In genomic region chr2:47984041-47984440, GRCh38 we compare ENCODE assay signal across 16 cellular contexts.
DNase-seq lines count a peak whose midpoint lies in the region; ATAC-seq, FAIRE-seq and TF ChIP-seq lines count a peak whose summit lies in the region.
"Had no signal": no experiment of that assay in that cellular context is flagged by ENCODE, and none has a peak within 500 bp of the region (broad histone marks: within the 10 kb centered on the region; RNA-seq: fewer than 3 reads in every experiment).

No MANE protein-coding gene starts in this region.

- no peaks in the 10 kb centered on the region for H3K9me3 ChIP-seq in upper lobe of right lung

- no peak for TF ChIP-seq CTCF in upper lobe of right lung (IDR thresholded peaks at IDR 0.05)

- intact Hi-C loops in upper lobe of right lung (cut with DNase I) = no loop called here

- peak; percentile 62 for ATAC-seq in GM18858 (IDR thresholded peaks at IDR 0.05; ENCODE audit: unreplicated experiment)
- ATAC-seq in upper lobe of right lung = no peak
- no peak for ATAC-seq in GM21825 (IDR thresholded peaks at IDR 0.05; ENCODE audit: unreplicated experiment)
- ATAC-seq: activated T-cell treated with anti-CD3 and anti-CD28 coated beads, Interleukin-2, amount 50 U/mL, for 4 hours; HCT116 had no signal

- peak; percentile 95 for FAIRE-seq in RCC 7860 (lab: Jason Lieb, UNC)

- no peak overlapping the region for H3K4me3 ChIP-seq in upper lobe of right lung

- no peaks in the 10 kb centered on the region for H3K4me1 ChIP-seq in upper lobe of right lung

- no peaks in the 10 kb centered on the region for H3K27me3 ChIP-seq in upper lobe of right lung

- DNase-seq in AG08396 (ENCODE audit: low spot score) = peak; percentile 6
- DNase-seq in RCC 7860 (ENCODE audit: low spot score) = peak; percentile 85
- peak; percentile 52 for DNase-seq in fibroblast of peridontal ligament (ENCODE audit: extremely low read depth)
- no peak for DNase-seq in upper lobe of right lung
- no peak for DNase-seq in Kasumi-1 (lab: John Stamatoyannopoulos, UW)
- no peak for DNase-seq in stimulated activated CD4-positive, alpha-beta T cell treated with anti-CD3 and anti-CD28 coated beads, Interleukin-12 subunit alpha, Interleukin-12 subunit beta, amount 100 ng/mL, for 4 hours
- DNase-seq: activated T-cell treated with anti-CD3 and anti-CD28 coated beads, Interleukin-2, amount 50 U/mL, for 4 hours; aorta; DMS 273 treated with DMSO at 0.1 percent for 48 hours; effector CD4-positive, alpha-beta T cell; glutamatergic neuron; MM.1S; stimulated activated CD4-positive, alpha-beta T cell treated with anti-CD3 and anti-CD28 coated beads, Interleukin-1b, Interleukin-23, amount 100 ng/mL, for 48 hours had no signal

- H3K27ac ChIP-seq in upper lobe of right lung = no peak overlapping the region

- H3K36me3 ChIP-seq in upper lobe of right lung = no peaks in the 10 kb centered on the region

Comparison
In these comparisons a context has a peak if more than half of its experiments do, and no peak if none do; other contexts are left out.
1. DNase-seq: peak in AG08396 (single experiment), RCC 7860 (single experiment) and fibroblast of peridontal ligament (single experiment); none in upper lobe of right lung (single experiment), Kasumi-1 (0 of 2) and stimulated activated CD4-positive, alpha-beta T cell treated with anti-CD3 and anti-CD28 coated beads, Interleukin-12 subunit alpha, Interleukin-12 subunit beta, amount 100 ng/mL, for 4 hours (single experiment).